Comparison of ENCODE assay signal across 20 cellular contexts in the genomic region with DNA sequence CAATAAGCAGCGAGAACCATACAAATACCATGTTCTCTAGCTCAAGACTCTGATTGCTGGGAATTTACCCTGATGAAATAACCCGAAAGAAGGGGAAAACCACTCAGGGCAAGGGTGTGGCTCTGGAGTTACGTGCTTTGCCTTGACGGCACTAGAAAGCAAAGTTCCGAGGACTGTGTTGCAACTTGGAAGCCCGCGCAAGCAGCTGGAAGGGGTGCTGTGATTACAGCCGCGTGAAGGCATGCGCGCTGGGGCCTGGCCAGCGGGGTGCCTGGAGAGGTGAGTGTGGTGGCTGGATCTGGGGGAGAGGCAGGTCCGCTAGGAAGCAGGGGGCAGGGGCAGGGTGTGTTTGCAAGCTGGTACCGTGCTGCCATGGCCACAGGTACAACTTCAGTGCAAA. TPM values are rescaled to one million over a fixed set of nuclear protein-coding genes. Genes with fewer than 3 reads are reported as not detected.
A peak's percentile ranks its signal among the peaks of the same experiment; 100 is the strongest.
DNase-seq lines count a peak whose midpoint lies in the region; TF ChIP-seq lines count a peak whose summit lies in the region.
"Had no signal": no experiment of that assay in that cellular context is flagged by ENCODE, and none has a peak within 500 bp of the region (broad histone marks: within the 10 kb centered on the region; RNA-seq: fewer than 3 reads in every experiment).

No MANE protein-coding gene starts in this region.

- no peak overlapping the region for H4K12ac ChIP-seq in trophoblast cell (ENCODE audit: low read depth, low read length)

- WGBS in trophoblast cell (ENCODE audit: extremely low coverage, insufficient coverage, insufficient read length), result no CpG with 5 or more reads among the region's 14 CpGs

- no peak overlapping the region for H3K18ac ChIP-seq in trophoblast cell (ENCODE audit: low read length)

- peak; percentile 17 for DNase-seq in ELF-1 (ENCODE audit: low read depth, low spot score)
- DNase-seq in SW480 (ENCODE audit: low spot score), result peak; percentile 50
- DNase-seq in fibroblast of villous mesenchyme (ENCODE audit: low read depth), result peak; percentile 72
- DNase-seq in trophoblast cell, result peak; percentile 76 to 90
- no peak for DNase-seq in EL
- DNase-seq in SJCRH30, result no peak
- no peak for DNase-seq in GM19240 (ENCODE audit: insufficient read length, low spot score)
- DNase-seq in NCI-H2029 (lab: John Stamatoyannopoulos, UW), result no peak
- DNase-seq: activated CD4-positive, alpha-beta T cell treated with anti-CD3 and anti-CD28 coated beads for 36 hours; activated CD8-positive, alpha-beta memory T cell treated with anti-CD3 and anti-CD28 coated beads, Interleukin-2, amount 50 U/mL, for 48 hours; activated naive CD4-positive, alpha-beta T cell treated with anti-CD3 and anti-CD28 coated beads, Interleukin-2, amount 10 ng/mL, durations not matched to agents 7 days and 5 days; AML-193; NCI-H1417; NK-92 treated with Interleukin-12 subunit alpha and Interleukin-12 subunit beta, amount 100 ng/mL, for 24 hours; SIG-M5; small intestine; stimulated activated naive B cell treated with anti-CD40 and anti-IgM and Interleukin-4, amounts not matched to agents 10 μg/mL and 1 μg/mL and 100 μg/mL, for 72 hours had no signal

- H3K23ac ChIP-seq in trophoblast cell (ENCODE audit: low read length), result no peak overlapping the region

- no peak for TF ChIP-seq CTCF in fibroblast of villous mesenchyme (IDR thresholded peaks at IDR 0.05; ENCODE audit: insufficient read depth, low read depth, low read length)

- no peak overlapping the region for H2AFZ ChIP-seq in trophoblast cell (ENCODE audit: insufficient read depth, low read length, poor library complexity)

- H3K79me2 ChIP-seq in trophoblast cell (ENCODE audit: control insufficient read depth, insufficient read depth, low read length, poor library complexity), result no peaks in the 10 kb centered on the region

- H3K9me3 ChIP-seq in trophoblast cell (ENCODE audit: insufficient read depth, low read depth, low read length), result peaks cover 4% of the 10 kb centered on the region
- H3K9me3 ChIP-seq in SJCRH30 (replicated peaks), result 0 out of 2 replicates have a peak, but pooled peaks cover 2% of the 10 kb centered on the region
- H3K9me3 ChIP-seq: gastrocnemius medialis had no signal

- no peaks in the 10 kb centered on the region for H3K36me3 ChIP-seq in trophoblast cell (ENCODE audit: control insufficient read depth in 1 of 2, insufficient read depth in 2 of 2, low read length in 2 of 2)
- no peaks in the 10 kb centered on the region for H3K36me3 ChIP-seq in SJCRH30
- H3K36me3 ChIP-seq: gastrocnemius medialis had no signal

- no peak overlapping the region for H3K9ac ChIP-seq in trophoblast cell (ENCODE audit: low read length)
- H3K9ac ChIP-seq: KMS-11 had no signal

- H3K4me3 ChIP-seq in fibroblast of villous mesenchyme (ENCODE audit: low read depth, low read length), result no peak overlapping the region
- H3K4me3 ChIP-seq in trophoblast cell (ENCODE audit: low read depth, low read length), result no peak overlapping the region
- no peak overlapping the region for H3K4me3 ChIP-seq in SJCRH30
- H3K4me3 ChIP-seq: gastrocnemius medialis had no signal

- no peak overlapping the region for H3K4ac ChIP-seq in trophoblast cell (ENCODE audit: low read depth, low read length)

- no peak overlapping the region for H4K8ac ChIP-seq in trophoblast cell (ENCODE audit: low read depth, low read length)

- no peak overlapping the region for H2BK12ac ChIP-seq in trophoblast cell (ENCODE audit: low read length)

- no peak overlapping the region for H3K27ac ChIP-seq in trophoblast cell (ENCODE audit: low read depth, low read length)
- no peak overlapping the region for H3K27ac ChIP-seq in SJCRH30
- H3K27ac ChIP-seq: gastrocnemius medialis, HL-60, KMS-11 had no signal

- no peaks in the 10 kb centered on the region for H3K79me1 ChIP-seq in trophoblast cell (ENCODE audit: low read length)

- H3K27me3 ChIP-seq in trophoblast cell (ENCODE audit: insufficient read depth, low read length), result no peaks in the 10 kb centered on the region
- H3K27me3 ChIP-seq in SJCRH30, result no peaks in the 10 kb centered on the region

- no peak overlapping the region for H3K4me2 ChIP-seq in trophoblast cell (ENCODE audit: low read length)
- H3K4me2 ChIP-seq: KMS-11 had no signal

- H2AK5ac ChIP-seq in trophoblast cell (ENCODE audit: low read length), result no peak overlapping the region

- H3K14ac ChIP-seq in trophoblast cell (ENCODE audit: low read length), result no peak overlapping the region

- H2BK120ac ChIP-seq in trophoblast cell (ENCODE audit: insufficient read depth, low read length, poor library complexity), result no peak overlapping the region

- H4K91ac ChIP-seq in trophoblast cell (ENCODE audit: low read depth, low read length), result no peak overlapping the region

- H3K4me1 ChIP-seq in trophoblast cell (ENCODE audit: control insufficient read depth in 1 of 2, insufficient read depth in 2 of 2, low read length in 2 of 2) (no peaks in the 10 kb centered on the region), SJCRH30 (no peaks in the 10 kb centered on the region)
- H3K4me1 ChIP-seq: gastrocnemius medialis had no signal

- no peak overlapping the region for H2BK5ac ChIP-seq in trophoblast cell (ENCODE audit: low read depth, low read length, poor library complexity)

RNA-seq across cellular contexts. Expression of a gene that starts 52.6 kb away (rescaled TPM):
- 8.7 and 16.4 TPM in 2 replicates for total RNA-seq in fibroblast of villous mesenchyme
- 33.2 and 34.0 TPM in 2 replicates for polyA plus RNA-seq in trophoblast cell (2013)
- total RNA-seq in SJCRH30 (2014; rRNA removed; shearing (Covaris generic)), result 26.1 and 28.2 TPM in 2 replicates

Comparison
In these comparisons a context has a peak if more than half of its experiments do, and no peak if none do; other contexts are left out.
1. DNase-seq: peak in ELF-1 (single experiment), SW480 (single experiment), fibroblast of villous mesenchyme (single experiment) and trophoblast cell (2 of 2); none in EL (single experiment), SJCRH30 (0 of 2), GM19240 (single experiment) and NCI-H2029 (single experiment).